In genomic region chr7:127845497-127846214, GRCh38 we compare ENCODE assay signal across 16 cellular contexts.
DNase-seq lines count a peak whose midpoint lies in the region; ATAC-seq, FAIRE-seq and TF ChIP-seq lines count a peak whose summit lies in the region.
"Had no signal": no experiment of that assay in that cellular context is flagged by ENCODE, and none has a peak within 500 bp of the region (broad histone marks: within the 10 kb centered on the region; RNA-seq: fewer than 3 reads in every experiment).

No MANE protein-coding gene starts in this region.

- H3K4me1 ChIP-seq in astrocyte (ENCODE audit: insufficient read depth, low read length) (peaks cover 19% of the 10 kb centered on the region), transverse colon (peaks cover 17 to 57% (median 31%) of the 10 kb centered on the region in 4 donors), colonic mucosa (peaks cover 10% of the 10 kb centered on the region)
- no peaks in the 10 kb centered on the region for H3K4me1 ChIP-seq in CD4-positive, alpha-beta memory T cell (ENCODE audit: insufficient read depth, low read length)
- H3K4me1 ChIP-seq: SJSA1 had no signal

- WGBS in transverse colon (ENCODE audit: low coverage in 1 of 2), 2 donors = 50 to 56% methylated on average over 1 of the region's 1 CpG

- peaks cover 23% of the 10 kb centered on the region for H3K79me2 ChIP-seq in astrocyte (ENCODE audit: insufficient read depth, low read length)

- H3K9ac ChIP-seq in astrocyte (ENCODE audit: low read length) = no peak overlapping the region
- H3K9ac ChIP-seq in colonic mucosa (ENCODE audit: low read depth in 2 of 2, low read length in 2 of 2) = no peak overlapping the region

- H3K27ac ChIP-seq in astrocyte (ENCODE audit: low read depth, low read length) (no peak overlapping the region), transverse colon (peak overlapping the region; percentile 9 to 59 (median 52)), colonic mucosa (no peak overlapping the region)
- no peak overlapping the region for H3K27ac ChIP-seq in CD4-positive, alpha-beta memory T cell (ENCODE audit: low read depth, low read length)
- H3K27ac ChIP-seq: SJSA1 had no signal

- no peaks in the 10 kb centered on the region for H3K9me3 ChIP-seq in astrocyte (ENCODE audit: insufficient read depth, low read depth, low read length)
- no peaks in the 10 kb centered on the region for H3K9me3 ChIP-seq in transverse colon
- no peaks in the 10 kb centered on the region for H3K9me3 ChIP-seq in colonic mucosa
- H3K9me3 ChIP-seq in CD4-positive, alpha-beta memory T cell (ENCODE audit: control insufficient read depth in 1 of 2, low read length in 2 of 2) = no peaks in the 10 kb centered on the region
- H3K9me3 ChIP-seq: SJSA1 had no signal

- H3K27me3 ChIP-seq in astrocyte (ENCODE audit: insufficient read depth, low read length) = no peaks in the 10 kb centered on the region
- no peaks in the 10 kb centered on the region for H3K27me3 ChIP-seq in transverse colon
- H3K27me3 ChIP-seq in colonic mucosa = no peaks in the 10 kb centered on the region
- H3K27me3 ChIP-seq in CD4-positive, alpha-beta memory T cell (ENCODE audit: insufficient read depth, low read length) = no peaks in the 10 kb centered on the region
- H3K27me3 ChIP-seq: SJSA1 had no signal

- intact Hi-C loops in Right ventricle myocardium superior (cut with DNase I) = no loop called here
- intact Hi-C loops in cardiac septum (cut with DNase I) = no loop called here
- intact Hi-C loops in transverse colon (cut with DNase I; ENCODE audit: low total_unique reads) = no loop called here
- intact Hi-C loops in colonic mucosa (cut with DNase I) = no loop called here
- intact Hi-C loops in CD4-positive, alpha-beta memory T cell (cut with micrococcal nuclease) = no loop called here

- H3K9me3 Mint-ChIP-seq in astrocyte (ENCODE audit: unreplicated experiment) = no peaks in the 10 kb centered on the region
- H3K9me3 Mint-ChIP-seq in CD4-positive, alpha-beta memory T cell = no peaks in the 10 kb centered on the region
- H3K9me3 Mint-ChIP-seq: CD8-positive, alpha-beta T cell; naive thymus-derived CD4-positive, alpha-beta T cell; stimulated activated naive CD8-positive, alpha-beta T cell treated with anti-CD3 and anti-CD28 coated beads, Interleukin-15, Interleukin-2, amounts not matched to agents 100 ng/mL and 50 ng/mL, for 24 hours had no signal

- TF ChIP-seq EP300 in transverse colon (IDR thresholded peaks at IDR 0.05; ENCODE audit: low read depth) = no peak

- H3K36me3 ChIP-seq in astrocyte (ENCODE audit: insufficient read depth, low read length) (peaks cover 3% of the 10 kb centered on the region), transverse colon (no peaks in the 10 kb centered on the region), colonic mucosa (no peaks in the 10 kb centered on the region)
- H3K36me3 ChIP-seq in CD4-positive, alpha-beta memory T cell (ENCODE audit: insufficient read depth, low read length) = no peaks in the 10 kb centered on the region

- peaks cover 85% of the 10 kb centered on the region for H4K20me1 ChIP-seq in astrocyte (ENCODE audit: insufficient read depth, low read length)

- no peak for FAIRE-seq in astrocyte (lab: Jason Lieb, UNC)
- no peak for FAIRE-seq in urothelium cell line (lab: Jason Lieb, UNC)

- no peak for DNase-seq in Right ventricle myocardium superior
- DNase-seq in cardiac septum (ENCODE audit: low spot score) = no peak
- DNase-seq in astrocyte (ENCODE audit: low read depth) = peak; percentile 15
- peak; percentile 58 for DNase-seq in midbrain (lab: John Stamatoyannopoulos, UW)
- DNase-seq in transverse colon = no peak
- DNase-seq in colonic mucosa = no peak
- no peak for DNase-seq in urothelium cell line (ENCODE audit: low spot score)
- DNase-seq in CD4-positive, alpha-beta memory T cell = no peak
- DNase-seq: activated effector memory CD4-positive, alpha-beta T cell treated with anti-CD3 and anti-CD28 coated beads, Interleukin-2, amount 50 U/mL, for 16 hours; CD8-positive, alpha-beta T cell; head of caudate nucleus; KG1; naive thymus-derived CD4-positive, alpha-beta T cell had no signal

- no peak for TF ChIP-seq POLR2A in transverse colon (IDR thresholded peaks at IDR 0.05)

- no peak overlapping the region for H3K4me2 ChIP-seq in astrocyte (ENCODE audit: low read length)
- H3K4me2 ChIP-seq: smooth muscle cell had no signal

- in situ Hi-C loops in transverse colon (cut with MboI; ENCODE audit: low pct_ligation_motif_present in 1 of 4, low pct_unique_long_range_greater_than_20kb in 1 of 4, low sequenced_read_pairs in 3 of 4) = no loop called here

- CTCF ChIA-PET in CD4-positive, alpha-beta memory T cell (lab: Charles Lee; ENCODE audit: partially characterized antibody) = no interaction called here

- POLR2A ChIA-PET in CD4-positive, alpha-beta memory T cell (lab: Charles Lee; ENCODE audit: partially characterized antibody) = no interaction called here

- peaks cover 34% of the 10 kb centered on the region for H3K4me1 Mint-ChIP-seq in astrocyte (ENCODE audit: low read depth, unreplicated experiment)
- peaks cover 0 to 6% (median 3%) of the 10 kb centered on the region in 4 donors for H3K4me1 Mint-ChIP-seq in CD4-positive, alpha-beta memory T cell

- H3K36me3 Mint-ChIP-seq in astrocyte (ENCODE audit: low read depth, unreplicated experiment) = peaks cover 13% of the 10 kb centered on the region
- peaks cover 54 to 64% of the 10 kb centered on the region in 2 donors for H3K36me3 Mint-ChIP-seq in CD4-positive, alpha-beta memory T cell

- H3K4me3 Mint-ChIP-seq in astrocyte (ENCODE audit: unreplicated experiment) = no peak overlapping the region
- no peak overlapping the region for H3K4me3 Mint-ChIP-seq in CD4-positive, alpha-beta memory T cell
- H3K4me3 Mint-ChIP-seq: CD8-positive, alpha-beta T cell; naive thymus-derived CD4-positive, alpha-beta T cell; stimulated activated naive CD8-positive, alpha-beta T cell treated with anti-CD3 and anti-CD28 coated beads, Interleukin-15, Interleukin-2, amounts not matched to agents 100 ng/mL and 50 ng/mL, for 24 hours had no signal

- H3K4me3 ChIP-seq in astrocyte (ENCODE audit: insufficient read depth, low read depth, low read length) (no peak overlapping the region), transverse colon (no peak overlapping the region), colonic mucosa (no peak overlapping the region)
- H3K4me3 ChIP-seq in CD4-positive, alpha-beta memory T cell (ENCODE audit: low read length in 2 of 2) = no peak overlapping the region
- H3K4me3 ChIP-seq: SJSA1, smooth muscle cell had no signal

- no peak overlapping the region for H3K27ac Mint-ChIP-seq in astrocyte (ENCODE audit: unreplicated experiment)
- H3K27ac Mint-ChIP-seq in CD4-positive, alpha-beta memory T cell = no peak overlapping the region
- H3K27ac Mint-ChIP-seq: CD8-positive, alpha-beta T cell; naive thymus-derived CD4-positive, alpha-beta T cell; stimulated activated naive CD8-positive, alpha-beta T cell treated with anti-CD3 and anti-CD28 coated beads, Interleukin-15, Interleukin-2, amounts not matched to agents 100 ng/mL and 50 ng/mL, for 24 hours had no signal

- ATAC-seq in Right ventricle myocardium superior (ENCODE audit: poor library complexity) = peak; percentile 24
- ATAC-seq: CD8-positive, alpha-beta T cell; naive thymus-derived CD4-positive, alpha-beta T cell had no signal

- H3K27me3 Mint-ChIP-seq in astrocyte (ENCODE audit: low read depth, unreplicated experiment) = no peaks in the 10 kb centered on the region
- H3K27me3 Mint-ChIP-seq in CD4-positive, alpha-beta memory T cell = no peaks in the 10 kb centered on the region
- H3K27me3 Mint-ChIP-seq: naive thymus-derived CD4-positive, alpha-beta T cell; stimulated activated naive CD8-positive, alpha-beta T cell treated with anti-CD3 and anti-CD28 coated beads, Interleukin-15, Interleukin-2, amounts not matched to agents 100 ng/mL and 50 ng/mL, for 24 hours had no signal

- H2AFZ ChIP-seq in astrocyte (ENCODE audit: low read depth, low read length) = no peak overlapping the region

- TF ChIP-seq CTCF in astrocyte (IDR thresholded peaks at IDR 0.05; ENCODE audit: insufficient read depth, low read depth, low read length) (no peak), transverse colon (IDR thresholded peaks at IDR 0.05) (no peak), colonic mucosa (IDR thresholded peaks at IDR 0.05) (no peak)

Comparison
In these comparisons a context has a peak if more than half of its experiments do, and no peak if none do; other contexts are left out.
1. DNase-seq: peak in astrocyte (single experiment) and midbrain (single experiment); none in Right ventricle myocardium superior (single experiment), cardiac septum (single experiment), transverse colon (single experiment), colonic mucosa (single experiment), urothelium cell line (single experiment) and CD4-positive, alpha-beta memory T cell (0 of 5).
2. H3K27ac ChIP-seq: peak in transverse colon (4 of 4); none in astrocyte (single experiment), colonic mucosa (single experiment) and CD4-positive, alpha-beta memory T cell (single experiment).